In genomic region chr15:31088041-31088440, GRCh38 we compare ENCODE assay signal across 13 cellular contexts. TPM values are rescaled to one million over a fixed set of nuclear protein-coding genes. Genes with fewer than 3 reads are reported as not detected.
DNase-seq lines count a peak whose midpoint lies in the region; ATAC-seq, FAIRE-seq and TF ChIP-seq lines count a peak whose summit lies in the region.
"Not testable (repeated sequence)": the region's sequence is repeated elsewhere in the genome, so short reads cannot be mapped to it uniquely, and the experiment has no call there.
"Had no signal": no experiment of that assay in that cellular context is flagged by ENCODE, and none has a peak within 500 bp of the region (broad histone marks: within the 10 kb centered on the region; RNA-seq: fewer than 3 reads in every experiment).

No MANE protein-coding gene starts in this region.

- not testable (repeated sequence) for ATAC-seq in GM23338; activated CD8-positive, alpha-beta memory T cell treated with anti-CD3 and anti-CD28 coated beads, Interleukin-2, amount 10 ng/mL, durations not matched to agents 7 days and 5 days; K562; HepG2

- not testable (repeated sequence) for H3K4me1 Mint-ChIP-seq in GM23338; activated CD8-positive, alpha-beta memory T cell treated with anti-CD3 and anti-CD28 coated beads, Interleukin-2, amount 10 ng/mL, durations not matched to agents 7 days and 5 days

- in situ Hi-C loops in K562 (cut with MboI); HepG2 (cut with HindIII; ENCODE audit: extremely low pct_ligation_motif_present, low pct_unique_long_range_greater_than_20kb): not testable (repeated sequence)

- not testable (repeated sequence) for H4K20me1 ChIP-seq in GM23338 (replicated peaks; ENCODE audit: insufficient read depth); K562 (replicated peaks; ENCODE audit: control insufficient read depth, insufficient read depth, low read length); HepG2 (ENCODE audit: insufficient read depth, low read length)

- H3K9me1 ChIP-seq in K562 (ENCODE audit: control insufficient read depth, insufficient read depth, low read length): not testable (repeated sequence)

- not testable (repeated sequence) for H3K9me3 ChIP-seq in K562 (replicated peaks; ENCODE audit: control insufficient read depth, insufficient read depth, low read depth, low read length); HepG2 (ENCODE audit: low read length)

- TF ChIP-seq EP300 in K562 (IDR thresholded peaks at IDR 0.05; ENCODE audit: low read length); HepG2 (IDR thresholded peaks at IDR 0.05; ENCODE audit: low read depth in 2 of 2, low read length in 2 of 2); HepG2 (CRISPR knock-in tag; IDR thresholded peaks at IDR 0.05; ENCODE audit: borderline replicate concordance): not testable (repeated sequence)

- H3K27ac ChIP-seq in GM23338 (ENCODE audit: low read depth); K562 (ENCODE audit: extremely low read depth, low read depth, low read length): not testable (repeated sequence)
- H3K27ac ChIP-seq in HepG2 (ENCODE audit: extremely low read length, insufficient read depth, low read length): peak overlapping the region; percentile 71

- H3K4me3 Mint-ChIP-seq in GM23338; activated CD8-positive, alpha-beta memory T cell treated with anti-CD3 and anti-CD28 coated beads, Interleukin-2, amount 10 ng/mL, durations not matched to agents 7 days and 5 days: not testable (repeated sequence)

- not testable (repeated sequence) for H3K27me3 Mint-ChIP-seq in GM23338 (ENCODE audit: insufficient read depth, low read depth, poor library complexity)
- peaks cover 12% of the 10 kb centered on the region for H3K27me3 Mint-ChIP-seq in activated CD8-positive, alpha-beta memory T cell treated with anti-CD3 and anti-CD28 coated beads, Interleukin-2, amount 10 ng/mL, durations not matched to agents 7 days and 5 days

- not testable (repeated sequence) for H3K36me3 Mint-ChIP-seq in GM23338 (ENCODE audit: low read depth); activated CD8-positive, alpha-beta memory T cell treated with anti-CD3 and anti-CD28 coated beads, Interleukin-2, amount 10 ng/mL, durations not matched to agents 7 days and 5 days

- H2AFZ ChIP-seq in GM23338: peak overlapping the region; percentile 56; the same call in 1 of the 2 replicates
- not testable (repeated sequence) for H2AFZ ChIP-seq in K562 (ENCODE audit: low read depth, low read length); HepG2 (ENCODE audit: low read length)

- not testable (repeated sequence) for H3K79me2 ChIP-seq in GM23338 (replicated peaks; ENCODE audit: insufficient read depth); K562 (ENCODE audit: control insufficient read depth, insufficient read depth, low read length); HepG2 (ENCODE audit: insufficient read depth, low read length)

- 17% methylated on average over 8 of the region's 8 CpGs for WGBS in K562 (ENCODE audit: insufficient coverage, low coverage, missing lambda C conversion rate)
- WGBS in HepG2 (ENCODE audit: low lambda C conversion rate): 75% methylated on average over 8 of the region's 8 CpGs

- not testable (repeated sequence) for TF ChIP-seq POLR2A in K562 (conservative IDR thresholded peaks at IDR 0.05); HepG2 (IDR thresholded peaks at IDR 0.05; ENCODE audit: insufficient read depth in 1 of 2, low read depth in 2 of 2, low read length in 2 of 2)

- not testable (repeated sequence) for H3K4me2 ChIP-seq in GM23338; K562 (ENCODE audit: insufficient read depth, low read length)
- 0 out of 2 replicates have a peak overlapping the region, but pooled peaks have one; percentile 80 for H3K4me2 ChIP-seq in HepG2 (ENCODE audit: low read depth, low read length)

- not testable (repeated sequence) for DNase-seq in GM23338 (ENCODE audit: low spot score); K562 (ENCODE audit: extremely low read depth in 1 of 4, low spot score in 3 of 4); HepG2 (ENCODE audit: low spot score); retinal pigment epithelial cell (ENCODE audit: low read depth)
- peak; percentile 15 for DNase-seq in activated CD8-positive, alpha-beta memory T cell treated with anti-CD3 and anti-CD28 coated beads, Interleukin-2, amount 10 ng/mL, durations not matched to agents 7 days and 5 days
- DNase-seq in foreskin melanocyte: peak; percentile 67

- FAIRE-seq in K562 (lab: Jason Lieb, UNC); HepG2 (lab: Jason Lieb, UNC): not testable (repeated sequence)

- POLR2A ChIA-PET in K562 (lab: Yijun Ruan, JAX): not testable (repeated sequence)
- POLR2A ChIA-PET in HepG2 (lab: Yijun Ruan, JAX): interaction anchor here (0.7 to 1.6 kb wide), 3 partner anchors 18 to 70 kb away, joined by 3 to 6 read pairs (median 3); no protein-coding TSS in a partner anchor

- not testable (repeated sequence) for H3K27ac Mint-ChIP-seq in GM23338; activated CD8-positive, alpha-beta memory T cell treated with anti-CD3 and anti-CD28 coated beads, Interleukin-2, amount 10 ng/mL, durations not matched to agents 7 days and 5 days

- not testable (repeated sequence) for H3K4me3 ChIP-seq in GM23338; K562; HepG2 (replicated peaks in 1 of 3; ENCODE audit: insufficient read depth in 1 of 3, low read depth in 2 of 3, low read length in 3 of 3)
- peak overlapping the region; percentile 14 for H3K4me3 ChIP-seq in retinal pigment epithelial cell (ENCODE audit: low read length)

- not testable (repeated sequence) for H3K9ac ChIP-seq in K562 (ENCODE audit: insufficient read depth in 1 of 2, low read depth in 2 of 2, low read length in 2 of 2); HepG2 (ENCODE audit: insufficient read depth, low read depth, low read length)

- H3K9me2 ChIP-seq in GM23338 (ENCODE audit: insufficient read depth): not testable (repeated sequence)

- H3K9me3 Mint-ChIP-seq in GM23338; activated CD8-positive, alpha-beta memory T cell treated with anti-CD3 and anti-CD28 coated beads, Interleukin-2, amount 10 ng/mL, durations not matched to agents 7 days and 5 days (ENCODE audit: low read depth): not testable (repeated sequence)

- not testable (repeated sequence) for H3K27me3 ChIP-seq in GM23338 (ENCODE audit: insufficient read depth); HepG2 (ENCODE audit: control insufficient read depth in 1 of 2, insufficient read depth in 2 of 2, low read length in 2 of 2)
- peaks cover 13 to 51% of the 10 kb centered on the region in 2 experiments for H3K27me3 ChIP-seq in K562 (ENCODE audit: control insufficient read depth in 2 of 2, insufficient read depth in 2 of 2, low read length in 2 of 2)

- H3K36me3 ChIP-seq in GM23338 (ENCODE audit: insufficient read depth); K562 (ENCODE audit: control insufficient read depth, insufficient read depth, low read length); HepG2 (replicated peaks in 1 of 2; ENCODE audit: control insufficient read depth in 1 of 2, insufficient read depth in 2 of 2, low read length in 2 of 2): not testable (repeated sequence)

- BruUV-seq in K562 (replicated peaks; lab: Mats Ljungman, UMichigan); HepG2 (replicated peaks; lab: Mats Ljungman, UMichigan): not testable (repeated sequence)

- CTCF ChIA-PET in activated CD8-positive, alpha-beta memory T cell treated with anti-CD3 and anti-CD28 coated beads, Interleukin-2, amount 10 ng/mL, durations not matched to agents 7 days and 5 days (lab: Charles Lee); K562 (lab: Yijun Ruan, JAX; ENCODE audit: low intra/inter-chr PET ratio); HepG2 (lab: Yijun Ruan, JAX; ENCODE audit: low intra/inter-chr PET ratio, low total read pairs): not testable (repeated sequence)

- not testable (repeated sequence) for TF ChIP-seq RAD21 in K562 (CRISPR knock-in tag; conservative IDR thresholded peaks at IDR 0.05 in 1 of 2, IDR thresholded peaks at IDR 0.05 in 1 of 2); HepG2 (CRISPR knock-in tag; IDR thresholded peaks at IDR 0.05)

- not testable (repeated sequence) for TF ChIP-seq CTCF in GM23338 (conservative IDR thresholded peaks at IDR 0.05; ENCODE audit: low read depth in 2 of 2); K562 (IDR thresholded peaks at IDR 0.05 in 2 of 3, conservative IDR thresholded peaks at IDR 0.05 in 1 of 3; ENCODE audit: insufficient read depth in 2 of 3, low read depth in 1 of 3, low read length in 3 of 3); HepG2 (CRISPR knock-in tag; IDR thresholded peaks at IDR 0.05); retinal pigment epithelial cell (conservative IDR thresholded peaks at IDR 0.05; ENCODE audit: low read depth, low read length)

- not testable (repeated sequence) for H3K4me1 ChIP-seq in GM23338 (ENCODE audit: insufficient read depth); K562 (replicated peaks in 1 of 2; ENCODE audit: control insufficient read depth in 2 of 2, insufficient read depth in 2 of 2, low read length in 2 of 2)
- peaks cover 91% of the 10 kb centered on the region for H3K4me1 ChIP-seq in HepG2 (ENCODE audit: insufficient read depth, low read length)

- H3F3A ChIP-seq in GM23338 (replicated peaks; ENCODE audit: low read depth): not testable (repeated sequence)

- intact Hi-C loops in K562 (cut with micrococcal nuclease): not testable (repeated sequence)
- intact Hi-C loops in HepG2 (cut with micrococcal nuclease; ENCODE audit: unreplicated experiment): loop anchor here (5.0 kb wide), 1 partner anchor 76 kb away; no protein-coding TSS in a partner anchor

RNA-seq across cellular contexts. Expression of gene TRPM1, which starts 13.5 kb away (rescaled TPM):
- total RNA-seq in GM23338 (2014; rRNA removed; shearing (Covaris generic)): not detected in 2 replicates
- 0.17 and 0.19 TPM in 2 replicates for polyA plus RNA-seq in GM23338 (2016; fragmentation: Nextera tagmentation; extraction: Ambion mirVana)
- under 1 TPM in 1 of 2 experiments, not detected in 1; 0.06 TPM for total RNA-seq in activated CD8-positive, alpha-beta memory T cell treated with anti-CD3 and anti-CD28 coated beads, Interleukin-2, amount 10 ng/mL, durations not matched to agents 7 days and 5 days
- 0.07 TPM in 1 of 2 replicates, not detected in the other for total RNA-seq in K562 (2011; cell fraction: chromatin; rRNA removed; ENCODE audit: low replicate concordance)
- total RNA-seq in K562 (2011; cell fraction: nucleolus; rRNA removed): not detected in 2 replicates
- total RNA-seq in K562 (2011; cell fraction: nucleoplasm; rRNA removed): not detected in 2 replicates
- not detected in 2 replicates for total RNA-seq in K562 (2014; rRNA removed)
- total RNA-seq in K562 (2014; rRNA removed; fragmentation: Illumina TruSeq; extraction: Trizol): 0.03 TPM in 1 of 2 replicates, not detected in the other
- total RNA-seq in K562 (2015; rRNA removed; fragmentation: Illumina TruSeq; extraction: Trizol): 0.04 TPM in 1 of 2 replicates, not detected in the other
- not detected in 2 replicates for total RNA-seq in K562 (2021)
- 0.01 TPM in 1 of 2 replicates, not detected in the other for polyA plus RNA-seq in K562 (2011; rRNA removed)
- 0.01 TPM in 1 of 2 replicates, not detected in the other for polyA plus RNA-seq in K562 (2011; cell fraction: cytosol; rRNA removed)
- polyA plus RNA-seq in K562 (2011; cell fraction: nucleus; rRNA removed): not detected in 2 replicates
- polyA plus RNA-seq in K562 (2012): 0.01 and 0.06 TPM in 2 replicates
- polyA plus RNA-seq in K562 (2014; fragmentation: Illumina TruSeq; extraction: Trizol): 0.03 TPM in 1 of 2 replicates, not detected in the other
- polyA plus RNA-seq in K562 (2014; fragmentation: Nextera tagmentation; extraction: Ambion mirVana): under 1 TPM; 0.03 to 0.06 TPM
- 0.01 TPM in 1 of 2 replicates, not detected in the other for polyA plus RNA-seq in K562 (2014; rRNA removed)
- not detected in 2 replicates for polyA minus RNA-seq in K562 (2011; rRNA and poly(A)+ RNA removed)
- polyA minus RNA-seq in K562 (2011; cell fraction: cytosol; rRNA and poly(A)+ RNA removed): not detected in 2 replicates
- not detected in 2 replicates for polyA minus RNA-seq in K562 (2011; cell fraction: nucleus; rRNA and poly(A)+ RNA removed)
- not detected in 2 replicates for total RNA-seq in HepG2 (2016; rRNA removed; fragmentation: Illumina TruSeq; extraction: Trizol)
- not detected in 2 replicates for total RNA-seq in HepG2 (2016; cell fraction: cytosol; rRNA removed; fragmentation: Illumina TruSeq; extraction: Trizol; ENCODE audit: low read depth)
- total RNA-seq in HepG2 (2016; cell fraction: insoluble cytoplasmic fraction; rRNA removed; fragmentation: Illumina TruSeq; extraction: Trizol): not detected in 2 replicates
- not detected in 2 replicates for total RNA-seq in HepG2 (2016; cell fraction: membrane; rRNA removed; fragmentation: Illumina TruSeq; extraction: Trizol)
- total RNA-seq in HepG2 (2016; cell fraction: nucleus; rRNA removed; fragmentation: Illumina TruSeq; extraction: Trizol): not detected in 2 replicates
- polyA plus RNA-seq in HepG2 (2011; rRNA removed): not detected in 2 replicates
- not detected in 2 replicates for polyA plus RNA-seq in HepG2 (2011; cell fraction: cytosol; rRNA removed)
- not detected in 2 replicates for polyA plus RNA-seq in HepG2 (2011; cell fraction: nucleus; rRNA removed)
- not detected in 2 replicates for polyA plus RNA-seq in HepG2 (2012)
- not detected in 2 replicates for polyA plus RNA-seq in HepG2 (2016; cell fraction: cytosol; fragmentation: Illumina TruSeq; extraction: Trizol; ENCODE audit: low read depth)
- polyA plus RNA-seq in HepG2 (2016; cell fraction: insoluble cytoplasmic fraction; fragmentation: Illumina TruSeq; extraction: Trizol; ENCODE audit: low read depth): not detected in 2 replicates
- not detected in 2 replicates for polyA plus RNA-seq in HepG2 (2016; cell fraction: membrane; fragmentation: Illumina TruSeq; extraction: Trizol; ENCODE audit: low read depth)
- polyA plus RNA-seq in HepG2 (2016; cell fraction: nucleus; fragmentation: Illumina TruSeq; extraction: Trizol; ENCODE audit: insufficient read depth, low read depth): not detected in 2 replicates
- polyA minus RNA-seq in HepG2 (2011; rRNA and poly(A)+ RNA removed; ENCODE audit: low replicate concordance): not detected in 2 replicates
- not detected in 2 replicates for polyA minus RNA-seq in HepG2 (2011; cell fraction: cytosol; rRNA and poly(A)+ RNA removed)
- not detected in 2 replicates for polyA minus RNA-seq in HepG2 (2011; cell fraction: nucleus; rRNA and poly(A)+ RNA removed)
- total RNA-seq: A172; B cell; Caco-2; Calu3; CD4-positive, alpha-beta T cell; CD8-positive, alpha-beta T cell had no signal
- polyA plus RNA-seq: A549 had no signal
